9 cellular contexts compared by ENCODE assay signal in genomic region chr18:63320690-63321265, GRCh38. TPM values are rescaled to one million over a fixed set of nuclear protein-coding genes. Genes with fewer than 3 reads are reported as not detected.
DNase-seq lines count a peak whose midpoint lies in the region; ATAC-seq, FAIRE-seq and TF ChIP-seq lines count a peak whose summit lies in the region.
"Had no signal": no experiment of that assay in that cellular context is flagged by ENCODE, and none has a peak within 500 bp of the region (broad histone marks: within the 10 kb centered on the region; RNA-seq: fewer than 3 reads in every experiment).

No MANE protein-coding gene starts in this region.

- H3K27me3 ChIP-seq in astrocyte (ENCODE audit: insufficient read depth, low read length) (peaks cover 10% of the 10 kb centered on the region), iPS-18a (ENCODE audit: control insufficient read depth, insufficient read depth, low read length) (peaks cover 45% of the 10 kb centered on the region), spleen (replicated peaks in 1 of 7) (peaks cover 0 to 4% (median 0%) of the 10 kb centered on the region in 7 donors)

- peak overlapping the region; percentile 87 for H3K4me3 Mint-ChIP-seq in astrocyte (ENCODE audit: unreplicated experiment)

- H2AFZ ChIP-seq in astrocyte (ENCODE audit: low read depth, low read length): peak overlapping the region; percentile 84

- peak; percentile 3 for ATAC-seq in HG03521 (IDR thresholded peaks at IDR 0.05; ENCODE audit: unreplicated experiment)
- no peak for ATAC-seq in GM19467 (IDR thresholded peaks at IDR 0.05; ENCODE audit: unreplicated experiment)

- intact Hi-C loops in spleen (cut with DNase I; ENCODE audit: low total_unique reads): loop anchor here (5.0 kb wide), 2 partner anchors 188 to 303 kb away; no protein-coding TSS in a partner anchor

- no peaks in the 10 kb centered on the region for H3K9me3 Mint-ChIP-seq in astrocyte (ENCODE audit: unreplicated experiment)

- no peaks in the 10 kb centered on the region for H3K9me3 ChIP-seq in astrocyte (ENCODE audit: insufficient read depth, low read depth, low read length)
- no peaks in the 10 kb centered on the region for H3K9me3 ChIP-seq in iPS-18a (ENCODE audit: control insufficient read depth, low read depth, low read length)
- no peaks in the 10 kb centered on the region for H3K9me3 ChIP-seq in spleen

- peak overlapping the region; percentile 57 for H3K4me3 ChIP-seq in astrocyte (ENCODE audit: insufficient read depth, low read depth, low read length)
- H3K4me3 ChIP-seq in iPS-18a (ENCODE audit: low read length): peak overlapping the region; percentile 59
- H3K4me3 ChIP-seq in spleen: peak overlapping the region in 7 of 8 donors; percentile 24 to 94 (median 79)

- TF ChIP-seq CTCF in astrocyte (IDR thresholded peaks at IDR 0.05; ENCODE audit: insufficient read depth, low read depth, low read length): no peak
- TF ChIP-seq CTCF in spleen (IDR thresholded peaks at IDR 0.05 in 8 of 11, conservative IDR thresholded peaks at IDR 0.05 in 3 of 11): peak in 3 of 11 experiments; percentile 7 to 22 (median 11)

- H3K27ac ChIP-seq in astrocyte (ENCODE audit: low read depth, low read length) (peak overlapping the region; percentile 45), iPS-18a (ENCODE audit: low read length) (no peak overlapping the region), spleen (peak overlapping the region in 7 of 8 donors; percentile 70 to 97 (median 92))

- H3K9ac ChIP-seq in astrocyte (ENCODE audit: low read length) (peak overlapping the region; percentile 83), iPS-18a (ENCODE audit: low read length) (peak overlapping the region; percentile 68)

- peak overlapping the region; percentile 92 for H3K4me2 ChIP-seq in astrocyte (ENCODE audit: low read length)

- peaks cover 11% of the 10 kb centered on the region for H3K4me1 Mint-ChIP-seq in astrocyte (ENCODE audit: low read depth, unreplicated experiment)

- no peaks in the 10 kb centered on the region for H4K20me1 ChIP-seq in astrocyte (ENCODE audit: insufficient read depth, low read length)

- H3K36me3 Mint-ChIP-seq in astrocyte (ENCODE audit: low read depth, unreplicated experiment): peaks cover 3% of the 10 kb centered on the region

- 13 to 25% (median 17%) methylated on average over 23 to 33 of the region's 33 CpGs for WGBS in spleen, 5 donors

- H3K36me3 ChIP-seq in astrocyte (ENCODE audit: insufficient read depth, low read length) (no peaks in the 10 kb centered on the region), iPS-18a (ENCODE audit: control insufficient read depth, low read depth, low read length) (no peaks in the 10 kb centered on the region), spleen (no peaks in the 10 kb centered on the region)

- H3K79me2 ChIP-seq in astrocyte (ENCODE audit: insufficient read depth, low read length): no peaks in the 10 kb centered on the region

- DNase-seq in DMS 273 (lab: John Stamatoyannopoulos, UW; ENCODE audit: unreplicated experiment) (peak; percentile 39), DMS 273 treated with DMSO at 0.1 percent for 48 hours (lab: John Stamatoyannopoulos, UW) (no peak), SHP77 treated with DMSO at 0.1 percent for 48 hours (lab: John Stamatoyannopoulos, UW) (peak; percentile 34), astrocyte (ENCODE audit: low read depth) (peak; percentile 49), spleen (peak; percentile 91)

- no peak for FAIRE-seq in astrocyte (lab: Jason Lieb, UNC)
- FAIRE-seq: A204.1 had no signal

- H3K4me1 ChIP-seq in astrocyte (ENCODE audit: insufficient read depth, low read length): peaks cover 16% of the 10 kb centered on the region
- peaks cover 16% of the 10 kb centered on the region for H3K4me1 ChIP-seq in iPS-18a (ENCODE audit: control insufficient read depth, low read depth, low read length)
- H3K4me1 ChIP-seq in spleen: peaks cover 22 to 65% (median 52%) of the 10 kb centered on the region in 6 donors

- peaks cover 19% of the 10 kb centered on the region for H3K27me3 Mint-ChIP-seq in astrocyte (ENCODE audit: low read depth, unreplicated experiment)

- TF ChIP-seq POLR2A in spleen (IDR thresholded peaks at IDR 0.05): no peak

- H3K27ac Mint-ChIP-seq in astrocyte (ENCODE audit: unreplicated experiment): no peak overlapping the region

RNA-seq across cellular contexts. Expression of gene BCL2, which starts 1.2 kb away (rescaled TPM):
- total RNA-seq in astrocyte (1.0 and 1.7 TPM in 2 replicates), spleen (100 to 1,000 TPM in 1 of 7 donors, 10 to 100 TPM in 6; 65.7 to 112 (median 83.2) TPM)
- 10 to 100 TPM in 2 of 3 donors, 1 to 10 TPM in 1; 9.6 to 18.0 (median 15.0) TPM for polyA plus RNA-seq in spleen

RNA-seq across cellular contexts. Expression of gene KDSR, which starts 46.2 kb away (rescaled TPM):
- total RNA-seq in astrocyte: 43.7 and 47.4 TPM in 2 replicates
- 10 to 100 TPM; 31.1 to 42.2 (median 33.3) TPM for total RNA-seq in spleen
- 10 to 100 TPM in 1 of 3 donors, 1 to 10 TPM in 2; 5.7 to 10.2 (median 8.9) TPM for polyA plus RNA-seq in spleen

Comparison
In these comparisons a context has a peak if more than half of its experiments do, and no peak if none do; other contexts are left out.
1. RNA of gene BCL2, which starts 1.2 kb away (total RNA-seq): 65.7 to 112 TPM in spleen; 1.0 to 1.7 TPM in astrocyte; every median in the first group is over 10 times any median in the second.
2. Peak in every context shown above with its lines, with median percentiles within 50 percentile points of each other: H3K4me3 ChIP-seq.